Comparison of ENCODE assay signal across 1 cellular context in the genomic region with DNA sequence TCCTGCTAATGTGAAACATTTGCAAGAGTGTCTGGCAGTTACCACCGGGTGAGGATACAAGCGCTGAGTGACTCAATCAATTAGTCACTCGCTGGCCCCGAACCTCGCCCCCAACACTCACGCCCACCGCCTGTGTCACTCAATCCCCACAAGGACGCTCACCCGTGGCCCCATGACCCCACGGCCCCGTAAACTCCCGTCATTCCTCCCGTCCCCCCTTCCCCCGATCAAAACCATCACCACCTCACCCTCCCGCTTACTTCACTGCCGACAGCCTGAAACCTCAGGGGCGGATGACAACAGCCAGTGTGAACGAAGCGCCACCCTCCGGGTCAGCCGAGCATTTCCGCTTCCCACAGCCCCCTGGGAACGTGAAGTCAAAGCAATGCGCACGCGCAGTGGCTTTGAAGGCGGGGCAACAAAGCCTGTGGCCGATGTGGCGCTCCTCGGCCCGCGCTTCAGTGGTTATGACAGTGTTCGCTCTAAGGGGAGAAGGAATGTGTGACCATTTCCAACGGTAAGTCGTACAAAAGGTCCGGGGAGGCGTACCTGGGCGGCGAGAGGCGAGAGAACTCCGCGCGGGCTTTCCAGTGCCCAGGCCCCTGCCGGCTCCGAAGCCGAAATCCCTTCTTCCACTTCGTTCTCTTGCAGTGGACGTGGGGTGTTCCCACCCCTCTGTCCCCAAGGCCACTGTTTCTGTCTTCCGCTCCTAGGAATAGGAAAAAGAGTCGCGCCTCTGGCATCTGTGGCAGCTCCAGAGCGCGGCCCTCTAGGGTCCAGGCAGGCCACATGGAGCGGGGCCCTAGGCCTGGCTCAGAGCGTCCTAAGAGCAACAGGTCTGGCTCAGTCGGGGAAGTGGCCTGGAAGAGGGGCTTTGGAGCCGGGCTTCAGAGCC.
TF ChIP-seq lines count a peak whose summit lies in the region.

A gene (minus strand): TSS at position 311 of the 895 bp plus-strand sequence. CDS start 3,334 bp downstream, outside the sequence.

TF ChIP-seq in HepG2, 621 proteins besides CTCF, POLR2A, EP300 and RAD21 (continued from another document and continues in another):
- TF ChIP-seq GABPB1 (CRISPR knock-in tag; IDR thresholded peaks at IDR 0.05) (peak; percentile 92), ZNF326 (CRISPR knock-in tag; IDR thresholded peaks at IDR 0.05; ENCODE audit: borderline replicate concordance) (no peak), ZNF558 (CRISPR knock-in tag; IDR thresholded peaks at IDR 0.05; ENCODE audit: borderline replicate concordance) (no peak), ZNF761 (CRISPR knock-in tag; conservative IDR thresholded peaks at IDR 0.05) (no peak), MAFG (CRISPR knock-in tag; IDR thresholded peaks at IDR 0.05) (no peak), NFE2L1 (CRISPR knock-in tag; IDR thresholded peaks at IDR 0.05; ENCODE audit: borderline replicate concordance) (no peak), HDAC2 (CRISPR knock-in tag; IDR thresholded peaks at IDR 0.05) (no peak), KDM1A (CRISPR knock-in tag; IDR thresholded peaks at IDR 0.05) (no peak), ZNF605 (CRISPR knock-in tag; IDR thresholded peaks at IDR 0.05) (no peak), HOXA7 (CRISPR knock-in tag; IDR thresholded peaks at IDR 0.05) (no peak), DPF2 (CRISPR knock-in tag; IDR thresholded peaks at IDR 0.05; ENCODE audit: borderline replicate concordance, low read depth) (no peak), TCF7 (IDR thresholded peaks at IDR 0.05; ENCODE audit: low read depth) (no peak), ZNF766 (CRISPR knock-in tag; IDR thresholded peaks at IDR 0.05; ENCODE audit: borderline replicate concordance) (no peak), ZBTB42 (CRISPR knock-in tag; IDR thresholded peaks at IDR 0.05) (no peak), KDM3A (CRISPR knock-in tag; IDR thresholded peaks at IDR 0.05; ENCODE audit: low read depth) (no peak), ZNF230 (CRISPR knock-in tag; IDR thresholded peaks at IDR 0.05) (no peak), KDM6A (CRISPR knock-in tag; IDR thresholded peaks at IDR 0.05; ENCODE audit: low read depth) (no peak), NKX3-1 (CRISPR knock-in tag; IDR thresholded peaks at IDR 0.05) (0 out of 2 replicates have a peak, but pooled peaks have one; percentile 10), PHF21A (CRISPR knock-in tag; IDR thresholded peaks at IDR 0.05) (no peak), ZNF556 (CRISPR knock-in tag; IDR thresholded peaks at IDR 0.05; ENCODE audit: borderline replicate concordance) (peak; percentile 59; the same call in 1 of the 2 replicates), FOXK2 (IDR thresholded peaks at IDR 0.05) (peak; percentile 66; the same call in 1 of the 2 replicates), ZNF367 (CRISPR knock-in tag; IDR thresholded peaks at IDR 0.05; ENCODE audit: borderline replicate concordance) (no peak), FOXA3 (CRISPR knock-in tag; IDR thresholded peaks at IDR 0.05) (no peak), KLF11 (CRISPR knock-in tag; IDR thresholded peaks at IDR 0.05) (no peak), TBL1XR1 (IDR thresholded peaks at IDR 0.05; ENCODE audit: borderline replicate concordance, low read length, partially characterized antibody) (no peak), GTF2F1 (IDR thresholded peaks at IDR 0.05; ENCODE audit: low read length) (no peak)
- TF ChIP-seq, protein P1, sequence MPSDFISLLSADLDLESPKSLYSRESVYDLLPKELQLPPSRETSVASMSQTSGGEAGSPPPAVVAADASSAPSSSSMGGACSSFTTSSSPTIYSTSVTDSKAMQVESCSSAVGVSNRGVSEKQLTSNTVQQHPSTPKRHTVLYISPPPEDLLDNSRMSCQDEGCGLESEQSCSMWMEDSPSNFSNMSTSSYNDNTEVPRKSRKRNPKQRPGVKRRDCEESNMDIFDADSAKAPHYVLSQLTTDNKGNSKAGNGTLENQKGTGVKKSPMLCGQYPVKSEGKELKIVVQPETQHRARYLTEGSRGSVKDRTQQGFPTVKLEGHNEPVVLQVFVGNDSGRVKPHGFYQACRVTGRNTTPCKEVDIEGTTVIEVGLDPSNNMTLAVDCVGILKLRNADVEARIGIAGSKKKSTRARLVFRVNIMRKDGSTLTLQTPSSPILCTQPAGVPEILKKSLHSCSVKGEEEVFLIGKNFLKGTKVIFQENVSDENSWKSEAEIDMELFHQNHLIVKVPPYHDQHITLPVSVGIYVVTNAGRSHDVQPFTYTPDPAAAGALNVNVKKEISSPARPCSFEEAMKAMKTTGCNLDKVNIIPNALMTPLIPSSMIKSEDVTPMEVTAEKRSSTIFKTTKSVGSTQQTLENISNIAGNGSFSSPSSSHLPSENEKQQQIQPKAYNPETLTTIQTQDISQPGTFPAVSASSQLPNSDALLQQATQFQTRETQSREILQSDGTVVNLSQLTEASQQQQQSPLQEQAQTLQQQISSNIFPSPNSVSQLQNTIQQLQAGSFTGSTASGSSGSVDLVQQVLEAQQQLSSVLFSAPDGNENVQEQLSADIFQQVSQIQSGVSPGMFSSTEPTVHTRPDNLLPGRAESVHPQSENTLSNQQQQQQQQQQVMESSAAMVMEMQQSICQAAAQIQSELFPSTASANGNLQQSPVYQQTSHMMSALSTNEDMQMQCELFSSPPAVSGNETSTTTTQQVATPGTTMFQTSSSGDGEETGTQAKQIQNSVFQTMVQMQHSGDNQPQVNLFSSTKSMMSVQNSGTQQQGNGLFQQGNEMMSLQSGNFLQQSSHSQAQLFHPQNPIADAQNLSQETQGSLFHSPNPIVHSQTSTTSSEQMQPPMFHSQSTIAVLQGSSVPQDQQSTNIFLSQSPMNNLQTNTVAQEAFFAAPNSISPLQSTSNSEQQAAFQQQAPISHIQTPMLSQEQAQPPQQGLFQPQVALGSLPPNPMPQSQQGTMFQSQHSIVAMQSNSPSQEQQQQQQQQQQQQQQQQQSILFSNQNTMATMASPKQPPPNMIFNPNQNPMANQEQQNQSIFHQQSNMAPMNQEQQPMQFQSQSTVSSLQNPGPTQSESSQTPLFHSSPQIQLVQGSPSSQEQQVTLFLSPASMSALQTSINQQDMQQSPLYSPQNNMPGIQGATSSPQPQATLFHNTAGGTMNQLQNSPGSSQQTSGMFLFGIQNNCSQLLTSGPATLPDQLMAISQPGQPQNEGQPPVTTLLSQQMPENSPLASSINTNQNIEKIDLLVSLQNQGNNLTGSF (CRISPR knock-in tag; IDR thresholded peaks at IDR 0.05), result no peak
- TF ChIP-seq, protein P2, sequence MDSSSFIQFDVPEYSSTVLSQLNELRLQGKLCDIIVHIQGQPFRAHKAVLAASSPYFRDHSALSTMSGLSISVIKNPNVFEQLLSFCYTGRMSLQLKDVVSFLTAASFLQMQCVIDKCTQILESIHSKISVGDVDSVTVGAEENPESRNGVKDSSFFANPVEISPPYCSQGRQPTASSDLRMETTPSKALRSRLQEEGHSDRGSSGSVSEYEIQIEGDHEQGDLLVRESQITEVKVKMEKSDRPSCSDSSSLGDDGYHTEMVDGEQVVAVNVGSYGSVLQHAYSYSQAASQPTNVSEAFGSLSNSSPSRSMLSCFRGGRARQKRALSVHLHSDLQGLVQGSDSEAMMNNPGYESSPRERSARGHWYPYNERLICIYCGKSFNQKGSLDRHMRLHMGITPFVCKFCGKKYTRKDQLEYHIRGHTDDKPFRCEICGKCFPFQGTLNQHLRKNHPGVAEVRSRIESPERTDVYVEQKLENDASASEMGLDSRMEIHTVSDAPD (CRISPR knock-in tag; IDR thresholded peaks at IDR 0.05), result no peak
- TF ChIP-seq, protein P3, sequence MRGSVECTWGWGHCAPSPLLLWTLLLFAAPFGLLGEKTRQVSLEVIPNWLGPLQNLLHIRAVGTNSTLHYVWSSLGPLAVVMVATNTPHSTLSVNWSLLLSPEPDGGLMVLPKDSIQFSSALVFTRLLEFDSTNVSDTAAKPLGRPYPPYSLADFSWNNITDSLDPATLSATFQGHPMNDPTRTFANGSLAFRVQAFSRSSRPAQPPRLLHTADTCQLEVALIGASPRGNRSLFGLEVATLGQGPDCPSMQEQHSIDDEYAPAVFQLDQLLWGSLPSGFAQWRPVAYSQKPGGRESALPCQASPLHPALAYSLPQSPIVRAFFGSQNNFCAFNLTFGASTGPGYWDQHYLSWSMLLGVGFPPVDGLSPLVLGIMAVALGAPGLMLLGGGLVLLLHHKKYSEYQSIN (CRISPR knock-in tag; IDR thresholded peaks at IDR 0.05; ENCODE audit: borderline replicate concordance), result no peak
- TF ChIP-seq, protein P4, sequence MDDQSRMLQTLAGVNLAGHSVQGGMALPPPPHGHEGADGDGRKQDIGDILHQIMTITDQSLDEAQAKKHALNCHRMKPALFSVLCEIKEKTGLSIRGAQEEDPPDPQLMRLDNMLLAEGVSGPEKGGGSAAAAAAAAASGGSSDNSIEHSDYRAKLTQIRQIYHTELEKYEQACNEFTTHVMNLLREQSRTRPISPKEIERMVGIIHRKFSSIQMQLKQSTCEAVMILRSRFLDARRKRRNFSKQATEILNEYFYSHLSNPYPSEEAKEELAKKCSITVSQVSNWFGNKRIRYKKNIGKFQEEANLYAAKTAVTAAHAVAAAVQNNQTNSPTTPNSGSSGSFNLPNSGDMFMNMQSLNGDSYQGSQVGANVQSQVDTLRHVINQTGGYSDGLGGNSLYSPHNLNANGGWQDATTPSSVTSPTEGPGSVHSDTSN (CRISPR knock-in tag; IDR thresholded peaks at IDR 0.05; ENCODE audit: borderline replicate concordance), result no peak
- TF ChIP-seq, protein P5, sequence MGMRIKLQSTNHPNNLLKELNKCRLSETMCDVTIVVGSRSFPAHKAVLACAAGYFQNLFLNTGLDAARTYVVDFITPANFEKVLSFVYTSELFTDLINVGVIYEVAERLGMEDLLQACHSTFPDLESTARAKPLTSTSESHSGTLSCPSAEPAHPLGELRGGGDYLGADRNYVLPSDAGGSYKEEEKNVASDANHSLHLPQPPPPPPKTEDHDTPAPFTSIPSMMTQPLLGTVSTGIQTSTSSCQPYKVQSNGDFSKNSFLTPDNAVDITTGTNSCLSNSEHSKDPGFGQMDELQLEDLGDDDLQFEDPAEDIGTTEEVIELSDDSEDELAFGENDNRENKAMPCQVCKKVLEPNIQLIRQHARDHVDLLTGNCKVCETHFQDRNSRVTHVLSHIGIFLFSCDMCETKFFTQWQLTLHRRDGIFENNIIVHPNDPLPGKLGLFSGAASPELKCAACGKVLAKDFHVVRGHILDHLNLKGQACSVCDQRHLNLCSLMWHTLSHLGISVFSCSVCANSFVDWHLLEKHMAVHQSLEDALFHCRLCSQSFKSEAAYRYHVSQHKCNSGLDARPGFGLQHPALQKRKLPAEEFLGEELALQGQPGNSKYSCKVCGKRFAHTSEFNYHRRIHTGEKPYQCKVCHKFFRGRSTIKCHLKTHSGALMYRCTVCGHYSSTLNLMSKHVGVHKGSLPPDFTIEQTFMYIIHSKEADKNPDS (CRISPR knock-in tag; IDR thresholded peaks at IDR 0.05), result no peak
- TF ChIP-seq, protein P6, sequence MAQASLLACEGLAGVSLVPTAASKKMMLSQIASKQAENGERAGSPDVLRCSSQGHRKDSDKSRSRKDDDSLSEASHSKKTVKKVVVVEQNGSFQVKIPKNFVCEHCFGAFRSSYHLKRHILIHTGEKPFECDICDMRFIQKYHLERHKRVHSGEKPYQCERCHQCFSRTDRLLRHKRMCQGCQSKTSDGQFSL (CRISPR knock-in tag; IDR thresholded peaks at IDR 0.05), result no peak
- TF ChIP-seq, protein P7, sequence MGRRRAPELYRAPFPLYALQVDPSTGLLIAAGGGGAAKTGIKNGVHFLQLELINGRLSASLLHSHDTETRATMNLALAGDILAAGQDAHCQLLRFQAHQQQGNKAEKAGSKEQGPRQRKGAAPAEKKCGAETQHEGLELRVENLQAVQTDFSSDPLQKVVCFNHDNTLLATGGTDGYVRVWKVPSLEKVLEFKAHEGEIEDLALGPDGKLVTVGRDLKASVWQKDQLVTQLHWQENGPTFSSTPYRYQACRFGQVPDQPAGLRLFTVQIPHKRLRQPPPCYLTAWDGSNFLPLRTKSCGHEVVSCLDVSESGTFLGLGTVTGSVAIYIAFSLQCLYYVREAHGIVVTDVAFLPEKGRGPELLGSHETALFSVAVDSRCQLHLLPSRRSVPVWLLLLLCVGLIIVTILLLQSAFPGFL (CRISPR knock-in tag; IDR thresholded peaks at IDR 0.05), result no peak
- TF ChIP-seq, protein P8, sequence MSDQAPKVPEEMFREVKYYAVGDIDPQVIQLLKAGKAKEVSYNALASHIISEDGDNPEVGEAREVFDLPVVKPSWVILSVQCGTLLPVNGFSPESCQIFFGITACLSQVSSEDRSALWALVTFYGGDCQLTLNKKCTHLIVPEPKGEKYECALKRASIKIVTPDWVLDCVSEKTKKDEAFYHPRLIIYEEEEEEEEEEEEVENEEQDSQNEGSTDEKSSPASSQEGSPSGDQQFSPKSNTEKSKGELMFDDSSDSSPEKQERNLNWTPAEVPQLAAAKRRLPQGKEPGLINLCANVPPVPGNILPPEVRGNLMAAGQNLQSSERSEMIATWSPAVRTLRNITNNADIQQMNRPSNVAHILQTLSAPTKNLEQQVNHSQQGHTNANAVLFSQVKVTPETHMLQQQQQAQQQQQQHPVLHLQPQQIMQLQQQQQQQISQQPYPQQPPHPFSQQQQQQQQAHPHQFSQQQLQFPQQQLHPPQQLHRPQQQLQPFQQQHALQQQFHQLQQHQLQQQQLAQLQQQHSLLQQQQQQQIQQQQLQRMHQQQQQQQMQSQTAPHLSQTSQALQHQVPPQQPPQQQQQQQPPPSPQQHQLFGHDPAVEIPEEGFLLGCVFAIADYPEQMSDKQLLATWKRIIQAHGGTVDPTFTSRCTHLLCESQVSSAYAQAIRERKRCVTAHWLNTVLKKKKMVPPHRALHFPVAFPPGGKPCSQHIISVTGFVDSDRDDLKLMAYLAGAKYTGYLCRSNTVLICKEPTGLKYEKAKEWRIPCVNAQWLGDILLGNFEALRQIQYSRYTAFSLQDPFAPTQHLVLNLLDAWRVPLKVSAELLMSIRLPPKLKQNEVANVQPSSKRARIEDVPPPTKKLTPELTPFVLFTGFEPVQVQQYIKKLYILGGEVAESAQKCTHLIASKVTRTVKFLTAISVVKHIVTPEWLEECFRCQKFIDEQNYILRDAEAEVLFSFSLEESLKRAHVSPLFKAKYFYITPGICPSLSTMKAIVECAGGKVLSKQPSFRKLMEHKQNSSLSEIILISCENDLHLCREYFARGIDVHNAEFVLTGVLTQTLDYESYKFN (CRISPR knock-in tag; conservative IDR thresholded peaks at IDR 0.05), result peak; percentile 41
- TF ChIP-seq, protein P9, sequence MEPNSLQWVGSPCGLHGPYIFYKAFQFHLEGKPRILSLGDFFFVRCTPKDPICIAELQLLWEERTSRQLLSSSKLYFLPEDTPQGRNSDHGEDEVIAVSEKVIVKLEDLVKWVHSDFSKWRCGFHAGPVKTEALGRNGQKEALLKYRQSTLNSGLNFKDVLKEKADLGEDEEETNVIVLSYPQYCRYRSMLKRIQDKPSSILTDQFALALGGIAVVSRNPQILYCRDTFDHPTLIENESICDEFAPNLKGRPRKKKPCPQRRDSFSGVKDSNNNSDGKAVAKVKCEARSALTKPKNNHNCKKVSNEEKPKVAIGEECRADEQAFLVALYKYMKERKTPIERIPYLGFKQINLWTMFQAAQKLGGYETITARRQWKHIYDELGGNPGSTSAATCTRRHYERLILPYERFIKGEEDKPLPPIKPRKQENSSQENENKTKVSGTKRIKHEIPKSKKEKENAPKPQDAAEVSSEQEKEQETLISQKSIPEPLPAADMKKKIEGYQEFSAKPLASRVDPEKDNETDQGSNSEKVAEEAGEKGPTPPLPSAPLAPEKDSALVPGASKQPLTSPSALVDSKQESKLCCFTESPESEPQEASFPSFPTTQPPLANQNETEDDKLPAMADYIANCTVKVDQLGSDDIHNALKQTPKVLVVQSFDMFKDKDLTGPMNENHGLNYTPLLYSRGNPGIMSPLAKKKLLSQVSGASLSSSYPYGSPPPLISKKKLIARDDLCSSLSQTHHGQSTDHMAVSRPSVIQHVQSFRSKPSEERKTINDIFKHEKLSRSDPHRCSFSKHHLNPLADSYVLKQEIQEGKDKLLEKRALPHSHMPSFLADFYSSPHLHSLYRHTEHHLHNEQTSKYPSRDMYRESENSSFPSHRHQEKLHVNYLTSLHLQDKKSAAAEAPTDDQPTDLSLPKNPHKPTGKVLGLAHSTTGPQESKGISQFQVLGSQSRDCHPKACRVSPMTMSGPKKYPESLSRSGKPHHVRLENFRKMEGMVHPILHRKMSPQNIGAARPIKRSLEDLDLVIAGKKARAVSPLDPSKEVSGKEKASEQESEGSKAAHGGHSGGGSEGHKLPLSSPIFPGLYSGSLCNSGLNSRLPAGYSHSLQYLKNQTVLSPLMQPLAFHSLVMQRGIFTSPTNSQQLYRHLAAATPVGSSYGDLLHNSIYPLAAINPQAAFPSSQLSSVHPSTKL (CRISPR knock-in tag; IDR thresholded peaks at IDR 0.05), result no peak
